Comparison of ENCODE assay signal across 1 cellular context in the genomic region with DNA sequence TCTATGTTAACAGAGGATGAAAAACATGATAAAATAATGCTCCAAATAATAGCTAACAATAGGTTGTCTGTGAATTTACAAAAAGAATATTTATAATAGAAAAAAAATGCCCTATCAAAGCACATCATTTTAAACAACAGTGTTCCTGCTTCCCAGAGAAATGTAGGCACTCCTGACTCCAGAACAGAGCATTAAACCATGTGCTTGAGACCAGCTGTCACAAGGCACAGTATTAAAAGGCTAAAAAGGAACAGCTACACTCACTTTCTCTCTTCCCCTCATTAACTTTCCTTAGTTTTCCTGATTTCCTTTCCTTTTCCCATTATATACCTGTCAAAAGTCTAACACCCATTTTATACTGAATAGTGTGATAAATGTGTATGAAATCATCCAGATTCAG.
TF ChIP-seq lines count a peak whose summit lies in the region.

No MANE protein-coding gene starts in this region.

TF ChIP-seq in SK-N-SH treated with all-trans-retinoic acid at 6 μM for 48 hours, 23 proteins besides CTCF, POLR2A, EP300 and RAD21 (continued from another document):
- TF ChIP-seq, protein P1, sequence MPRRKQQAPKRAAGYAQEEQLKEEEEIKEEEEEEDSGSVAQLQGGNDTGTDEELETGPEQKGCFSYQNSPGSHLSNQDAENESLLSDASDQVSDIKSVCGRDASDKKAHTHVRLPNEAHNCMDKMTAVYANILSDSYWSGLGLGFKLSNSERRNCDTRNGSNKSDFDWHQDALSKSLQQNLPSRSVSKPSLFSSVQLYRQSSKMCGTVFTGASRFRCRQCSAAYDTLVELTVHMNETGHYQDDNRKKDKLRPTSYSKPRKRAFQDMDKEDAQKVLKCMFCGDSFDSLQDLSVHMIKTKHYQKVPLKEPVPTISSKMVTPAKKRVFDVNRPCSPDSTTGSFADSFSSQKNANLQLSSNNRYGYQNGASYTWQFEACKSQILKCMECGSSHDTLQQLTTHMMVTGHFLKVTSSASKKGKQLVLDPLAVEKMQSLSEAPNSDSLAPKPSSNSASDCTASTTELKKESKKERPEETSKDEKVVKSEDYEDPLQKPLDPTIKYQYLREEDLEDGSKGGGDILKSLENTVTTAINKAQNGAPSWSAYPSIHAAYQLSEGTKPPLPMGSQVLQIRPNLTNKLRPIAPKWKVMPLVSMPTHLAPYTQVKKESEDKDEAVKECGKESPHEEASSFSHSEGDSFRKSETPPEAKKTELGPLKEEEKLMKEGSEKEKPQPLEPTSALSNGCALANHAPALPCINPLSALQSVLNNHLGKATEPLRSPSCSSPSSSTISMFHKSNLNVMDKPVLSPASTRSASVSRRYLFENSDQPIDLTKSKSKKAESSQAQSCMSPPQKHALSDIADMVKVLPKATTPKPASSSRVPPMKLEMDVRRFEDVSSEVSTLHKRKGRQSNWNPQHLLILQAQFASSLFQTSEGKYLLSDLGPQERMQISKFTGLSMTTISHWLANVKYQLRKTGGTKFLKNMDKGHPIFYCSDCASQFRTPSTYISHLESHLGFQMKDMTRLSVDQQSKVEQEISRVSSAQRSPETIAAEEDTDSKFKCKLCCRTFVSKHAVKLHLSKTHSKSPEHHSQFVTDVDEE (CRISPR knock-in tag; IDR thresholded peaks at IDR 0.05), result no peak
